In the genomic region with DNA sequence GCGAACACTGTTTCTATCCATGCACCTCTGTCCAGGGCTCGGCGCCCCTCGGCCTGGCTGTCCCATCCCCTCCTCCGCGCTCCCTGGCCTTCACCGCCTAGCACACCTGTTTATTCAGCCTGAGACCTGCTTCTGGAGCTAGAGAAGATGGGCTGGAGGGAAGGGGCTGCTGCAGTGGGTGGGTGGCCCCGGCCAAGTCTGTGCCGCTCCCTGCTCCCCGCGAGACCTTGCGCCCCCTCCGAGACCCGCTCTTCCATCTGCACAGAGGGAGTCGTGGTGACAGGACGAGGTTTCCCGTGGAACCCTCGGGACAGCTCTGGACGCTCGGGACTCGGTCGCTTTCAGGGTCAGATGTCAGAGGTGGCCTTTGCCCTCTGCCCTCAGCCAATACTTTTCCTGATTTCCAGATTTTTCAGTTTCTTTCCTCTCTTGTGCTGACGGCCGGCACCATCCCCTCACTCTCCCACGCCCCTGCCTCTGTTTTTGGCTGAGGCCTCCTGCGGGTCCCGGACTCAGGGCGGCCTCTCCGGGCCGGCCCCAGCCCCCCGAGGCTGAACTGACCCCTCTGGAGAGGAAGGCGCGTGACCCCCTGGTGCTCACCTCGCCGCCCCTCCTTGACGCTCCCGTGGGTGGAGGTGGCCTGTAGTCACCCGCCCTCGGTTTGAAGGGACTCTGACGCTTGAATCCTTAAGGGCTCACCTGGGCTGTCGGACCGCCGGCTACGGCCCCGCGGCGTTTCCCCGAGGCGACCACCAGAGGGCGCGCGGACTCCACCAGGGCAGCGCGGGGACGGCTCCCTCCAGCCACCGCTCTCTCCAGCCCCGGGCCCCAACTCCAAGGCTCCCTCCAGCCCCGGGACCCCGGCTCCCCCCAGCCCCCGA, we compare ENCODE assay signal across 7 cellular contexts. TPM values are rescaled to one million over a fixed set of nuclear protein-coding genes. Genes with fewer than 3 reads are reported as not detected.
DNase-seq lines count a peak whose midpoint lies in the region; ATAC-seq, FAIRE-seq and TF ChIP-seq lines count a peak whose summit lies in the region.

No MANE protein-coding gene starts in this region.

- in situ Hi-C loops in Panc1 (cut with HindIII; ENCODE audit: low pct_unique_long_range_greater_than_20kb, low sequenced_read_pairs), result no loop called here

- no peaks in the 10 kb centered on the region for H3K9me3 ChIP-seq in Panc1 (ENCODE audit: control insufficient read depth, insufficient read depth, low read depth, low read length)

- peak; percentile 55 for ATAC-seq in HG02852 (IDR thresholded peaks at IDR 0.05; ENCODE audit: unreplicated experiment)
- peak; percentile 88 for ATAC-seq in Panc1
- ATAC-seq in Right ventricle myocardium superior (ENCODE audit: poor library complexity), result peak; percentile 90
- no peak for ATAC-seq in GM18870 (IDR thresholded peaks at IDR 0.05; ENCODE audit: unreplicated experiment)

- no peaks in the 10 kb centered on the region for H3K36me3 ChIP-seq in Panc1 (ENCODE audit: control insufficient read depth, insufficient read depth, low read length)

- H3K4me3 ChIP-seq in Panc1 (ENCODE audit: low read depth in 2 of 2, low read length in 2 of 2) (peak overlapping the region in 1 of 2 experiments; percentile 27; a peak in 1 of 4 replicates), retinal pigment epithelial cell (ENCODE audit: low read length) (no peak overlapping the region)

- DNase-seq in GM12892 (ENCODE audit: insufficient read length), result peak; percentile 92
- DNase-seq in Panc1 (ENCODE audit: low read depth, low spot score), result no peak
- peak; percentile 61 for DNase-seq in activated gamma-delta T cell treated with Interleukin-2 at 50 U/mL for 16 hours
- peak; percentile 77 for DNase-seq in Right ventricle myocardium superior
- no peak for DNase-seq in retinal pigment epithelial cell (ENCODE audit: low read depth)

- no peaks in the 10 kb centered on the region; the same call in 1 of the 2 replicates for H3K4me1 ChIP-seq in Panc1 (ENCODE audit: control insufficient read depth, insufficient read depth, low read length)

- TF ChIP-seq CTCF in Panc1 (IDR thresholded peaks at IDR 0.05) (peak; percentile 96), retinal pigment epithelial cell (conservative IDR thresholded peaks at IDR 0.05; ENCODE audit: low read depth, low read length) (peak; percentile 62)

- no TSS peak for BruUV-seq in Panc1 (replicated peaks; lab: Mats Ljungman, UMichigan)

- POLR2A ChIA-PET in Panc1 (lab: Charles Lee), result no interaction called here

- no peaks in the 10 kb centered on the region for H3K27me3 ChIP-seq in Panc1 (ENCODE audit: control insufficient read depth, insufficient read depth, low read length)

- intact Hi-C loops in Panc1 (cut with micrococcal nuclease; ENCODE audit: unreplicated experiment) (loop anchor here (5.0 kb wide), 3 partner anchors 676 to 1031 kb away; no protein-coding TSS in a partner anchor), Right ventricle myocardium superior (cut with DNase I) (loop anchor here (5.0 to 10.0 kb wide), 2 partner anchors 676 to 1018 kb away; no protein-coding TSS in a partner anchor)

- H3K27ac ChIP-seq in Panc1 (ENCODE audit: low read length), result no peak overlapping the region

- CTCF ChIA-PET in Panc1 (lab: Charles Lee), result no interaction called here

- TF ChIP-seq POLR2A in GM12892 (IDR thresholded peaks at IDR 0.05; ENCODE audit: low read depth, low read length), result no peak

- FAIRE-seq in GM12892 (lab: Jason Lieb, UNC), result no peak

RNA-seq across cellular contexts. Expression of a gene that starts 15.6 kb away (rescaled TPM):
- polyA plus RNA-seq in GM12892 (2012; ENCODE audit: missing spikeins), result not detected
- total RNA-seq in Panc1 (2021; ENCODE audit: unreplicated experiment) (22.9 TPM), Right ventricle myocardium superior (not detected)
- polyA plus RNA-seq in Panc1 (2012; ENCODE audit: insufficient read length), result 23.4 TPM

Comparison
In these comparisons a context has a peak if more than half of its experiments do, and no peak if none do; other contexts are left out.
1. DNase-seq: peak in GM12892 (single experiment), activated gamma-delta T cell treated with Interleukin-2 at 50 U/mL for 16 hours (single experiment) and Right ventricle myocardium superior (single experiment); none in Panc1 (single experiment) and retinal pigment epithelial cell (single experiment).
2. RNA of a gene that starts 15.6 kb away (total RNA-seq): 22.9 TPM in Panc1 (single experiment); not detected in Right ventricle myocardium superior (single experiment); every median in the first group is over 10 times any median in the second.